ENCODE assay signal across 8 cellular contexts in the genomic region with DNA sequence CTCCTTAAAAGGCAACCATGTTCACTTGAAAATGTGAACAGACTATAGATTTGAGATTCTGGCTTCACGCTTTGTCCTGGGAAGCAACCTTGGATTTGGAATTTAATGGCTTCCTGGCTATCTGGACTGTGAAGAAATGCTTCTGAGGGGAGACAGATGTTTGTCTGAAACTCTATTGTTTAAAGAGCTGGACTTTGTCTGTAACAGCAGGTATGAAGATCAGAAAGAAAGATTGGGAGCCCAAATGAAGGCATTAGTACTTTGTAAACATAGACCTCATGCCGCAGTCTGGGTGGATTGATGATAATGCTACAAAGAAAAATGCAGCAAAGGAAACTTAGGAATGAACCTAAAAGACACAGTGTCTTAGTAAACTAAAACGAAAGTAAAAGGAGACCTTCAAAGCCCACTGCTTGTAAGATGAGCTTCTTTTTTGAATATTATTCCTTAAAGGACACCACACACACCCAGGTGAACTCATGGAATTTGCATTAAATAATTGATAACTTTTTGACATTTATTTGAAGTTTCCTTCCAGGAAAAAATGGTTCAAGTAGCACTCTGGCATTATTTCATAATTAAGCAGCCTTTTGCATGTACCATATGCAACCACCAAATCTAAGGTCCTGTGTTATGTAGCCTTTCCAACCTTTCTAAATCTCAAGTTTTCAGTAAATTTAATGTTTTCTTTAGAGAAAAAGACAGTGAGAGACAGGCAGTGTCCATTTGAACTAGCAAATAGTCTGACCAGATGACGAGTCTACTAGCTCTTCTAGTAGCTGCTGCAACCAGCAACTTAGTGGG.
DNase-seq lines count a peak whose midpoint lies in the region; ATAC-seq, FAIRE-seq and TF ChIP-seq lines count a peak whose summit lies in the region.
"Not testable (repeated sequence)": the region's sequence is repeated elsewhere in the genome, so short reads cannot be mapped to it uniquely, and the experiment has no call there.

No MANE protein-coding gene starts in this region.

- peak; percentile 24 for FAIRE-seq in colon (lab: Jason Lieb, UNC)

- not testable (repeated sequence) for H3K79me1 ChIP-seq in IMR-90 (ENCODE audit: low read depth in 1 of 2, low read length in 2 of 2)

- H3K18ac ChIP-seq in IMR-90 (ENCODE audit: low read depth, low read length) = peak overlapping the region; percentile 98

- H3K4me3 Mint-ChIP-seq in Caco-2 (ENCODE audit: unreplicated experiment) (peak overlapping the region; percentile 68), nephron (peak overlapping the region in 2 of 3 experiments; percentile 47 to 60)
- peak overlapping the region; percentile 27 for H3K4me3 Mint-ChIP-seq in T-helper 1 cell treated with Interleukin-12 subunit alpha and Interleukin-12 subunit beta and Interleukin-4 antibody, amounts not matched to agents 30 μg/mL and 1 μg/mL, for 36 hours
- H3K4me3 Mint-ChIP-seq in activated T-helper 2 cell treated with anti-CD3 and anti-CD28 coated beads, Interferon-gamma antibody, Interleukin-2, Interleukin-4, amounts not matched to agents 10 μg/mL and 5 μg/mL and 100 μg/mL, durations not matched to agents 14 hours and 24 hours and 36 hours (ENCODE audit: low read depth) = peak overlapping the region; percentile 6
- H3K4me3 Mint-ChIP-seq in stimulated activated naive CD8-positive, alpha-beta T cell treated with anti-CD3 and anti-CD28 coated beads, Interleukin-15, amount 100 ng/mL, for 72 hours = peak overlapping the region; percentile 74 to 76

- not testable (repeated sequence) for H2AK9ac ChIP-seq in IMR-90 (replicated peaks; ENCODE audit: low read depth, low read length, poor library complexity)

- intact Hi-C loops in Caco-2 (cut with micrococcal nuclease; ENCODE audit: unreplicated experiment); IMR-90 (cut with micrococcal nuclease); activated T-helper 2 cell treated with anti-CD3 and anti-CD28 coated beads, Interferon-gamma antibody, Interleukin-2, Interleukin-4, amounts not matched to agents 10 μg/mL and 5 μg/mL and 100 μg/mL, durations not matched to agents 14 hours and 24 hours and 36 hours (cut with micrococcal nuclease); heart left ventricle (cut with DNase I): not testable (repeated sequence)

- dilution Hi-C loops in IMR-90 (cut with HindIII; ENCODE audit: low sequenced_read_pairs, unreplicated experiment) = not testable (repeated sequence)

- H3K9ac ChIP-seq in IMR-90 (ENCODE audit: low read depth, low read length) = not testable (repeated sequence)

- H2BK20ac ChIP-seq in IMR-90 (ENCODE audit: low read depth, low read length) = peak overlapping the region; percentile 42

- POLR2A ChIA-PET in Caco-2 (lab: Charles Lee); IMR-90 (lab: Charles Lee; ENCODE audit: unreplicated experiment): not testable (repeated sequence)

- TF ChIP-seq RAD21 in IMR-90 (IDR thresholded peaks at IDR 0.05; ENCODE audit: low read length) = not testable (repeated sequence)

- peak overlapping the region; percentile 74; the same call in 1 of the 2 replicates for H2AK5ac ChIP-seq in IMR-90 (ENCODE audit: low read depth, low read length)

- not testable (repeated sequence) for H3K27me3 ChIP-seq in Caco-2 (replicated peaks; ENCODE audit: control insufficient read depth, insufficient read depth, low read length); IMR-90 (ENCODE audit: control insufficient read depth, insufficient read depth, low read length); heart left ventricle

- CTCF ChIA-PET in Caco-2 (lab: Charles Lee); IMR-90 (lab: Yijun Ruan, JAX): not testable (repeated sequence)

- ATAC-seq in IMR-90 (ENCODE audit: low read depth) = peak; percentile 73
- ATAC-seq in heart left ventricle; stimulated activated naive CD8-positive, alpha-beta T cell treated with anti-CD3 and anti-CD28 coated beads, Interleukin-15, amount 100 ng/mL, for 72 hours: not testable (repeated sequence)

- H4K5ac ChIP-seq in IMR-90 (ENCODE audit: low read depth, low read length) = peak overlapping the region; percentile 67; the same call in 1 of the 2 replicates

- peak overlapping the region; percentile 85 for H2BK5ac ChIP-seq in IMR-90 (ENCODE audit: low read depth, low read length, poor library complexity, severe bottlenecking)

- TF ChIP-seq CTCF in Caco-2 (IDR thresholded peaks at IDR 0.05; ENCODE audit: insufficient read depth in 1 of 2, low read depth in 1 of 2, low read length in 1 of 2, severe bottlenecking in 1 of 2, unreplicated experiment in 1 of 2); IMR-90 (conservative IDR thresholded peaks at IDR 0.05; ENCODE audit: low read depth, low read length); heart left ventricle (IDR thresholded peaks at IDR 0.05); nephron (IDR thresholded peaks at IDR 0.05; ENCODE audit: unreplicated experiment in 3 of 3): not testable (repeated sequence)

- peak overlapping the region; percentile 62; the same call in 1 of the 2 replicates for H3K4ac ChIP-seq in IMR-90 (ENCODE audit: low read depth, low read length)

- H3K9me1 ChIP-seq in IMR-90 (ENCODE audit: insufficient read depth, low read length) = not testable (repeated sequence)

- BruUV-seq in Caco-2 (replicated peaks; lab: Mats Ljungman, UMichigan); IMR-90 (replicated peaks; lab: Mats Ljungman, UMichigan): not testable (repeated sequence)

- H3K4me1 Mint-ChIP-seq in Caco-2 (ENCODE audit: low read depth, unreplicated experiment) = peaks cover 22% of the 10 kb centered on the region
- not testable (repeated sequence) for H3K4me1 Mint-ChIP-seq in T-helper 1 cell treated with Interleukin-12 subunit alpha and Interleukin-12 subunit beta and Interleukin-4 antibody, amounts not matched to agents 30 μg/mL and 1 μg/mL, for 36 hours (ENCODE audit: low read depth); activated T-helper 2 cell treated with anti-CD3 and anti-CD28 coated beads, Interferon-gamma antibody, Interleukin-2, Interleukin-4, amounts not matched to agents 10 μg/mL and 5 μg/mL and 100 μg/mL, durations not matched to agents 14 hours and 24 hours and 36 hours (ENCODE audit: low read depth)
- H3K4me1 Mint-ChIP-seq in nephron = peaks cover 31% of the 10 kb centered on the region
- peaks cover 10% of the 10 kb centered on the region for H3K4me1 Mint-ChIP-seq in stimulated activated naive CD8-positive, alpha-beta T cell treated with anti-CD3 and anti-CD28 coated beads, Interleukin-15, amount 100 ng/mL, for 72 hours

- peak overlapping the region; percentile 61 to 79 for H4K8ac ChIP-seq in IMR-90 (ENCODE audit: low read depth in 2 of 2, low read length in 2 of 2)

- peak overlapping the region; percentile 90 for H4K91ac ChIP-seq in IMR-90 (ENCODE audit: insufficient read depth, low read depth, low read length)

- H2BK120ac ChIP-seq in IMR-90 (ENCODE audit: low read depth, low read length) = peak overlapping the region; percentile 81

- not testable (repeated sequence) for H3K27me3 Mint-ChIP-seq in Caco-2 (ENCODE audit: insufficient read depth, unreplicated experiment); T-helper 1 cell treated with Interleukin-12 subunit alpha and Interleukin-12 subunit beta and Interleukin-4 antibody, amounts not matched to agents 30 μg/mL and 1 μg/mL, for 36 hours (ENCODE audit: low read depth); activated T-helper 2 cell treated with anti-CD3 and anti-CD28 coated beads, Interferon-gamma antibody, Interleukin-2, Interleukin-4, amounts not matched to agents 10 μg/mL and 5 μg/mL and 100 μg/mL, durations not matched to agents 14 hours and 24 hours and 36 hours (ENCODE audit: low read depth); nephron (ENCODE audit: low read depth); stimulated activated naive CD8-positive, alpha-beta T cell treated with anti-CD3 and anti-CD28 coated beads, Interleukin-15, amount 100 ng/mL, for 72 hours

- peak overlapping the region; percentile 7; the same call in 1 of the 3 replicates for H2BK15ac ChIP-seq in IMR-90 (ENCODE audit: low read depth, low read length)

- peak; percentile 49 to 54 for DNase-seq in Caco-2
- DNase-seq in IMR-90; activated T-helper 2 cell treated with anti-CD3 and anti-CD28 coated beads, Interferon-gamma antibody, Interleukin-2, Interleukin-4, amounts not matched to agents 10 μg/mL and 5 μg/mL and 100 μg/mL, durations not matched to agents 14 hours and 24 hours and 36 hours (ENCODE audit: low spot score); heart left ventricle; stimulated activated naive CD8-positive, alpha-beta T cell treated with anti-CD3 and anti-CD28 coated beads, Interleukin-15, amount 100 ng/mL, for 72 hours: not testable (repeated sequence)

- peaks cover 10% of the 10 kb centered on the region for H3K4me1 ChIP-seq in Caco-2
- H3K4me1 ChIP-seq in IMR-90 (ENCODE audit: control insufficient read depth, insufficient read depth, low read length); heart left ventricle: not testable (repeated sequence)

- TF ChIP-seq POLR2A in IMR-90 (IDR thresholded peaks at IDR 0.05; ENCODE audit: low read depth, low read length); heart left ventricle (IDR thresholded peaks at IDR 0.05): not testable (repeated sequence)

- H3K27ac ChIP-seq in IMR-90 (ENCODE audit: insufficient read depth, low read length) (peak overlapping the region; percentile 94), heart left ventricle (peak overlapping the region in 1 of 12 donors; percentile 19)

- not testable (repeated sequence) for H3K9me3 ChIP-seq in Caco-2; IMR-90 (ENCODE audit: control insufficient read depth, insufficient read depth, low read length); heart left ventricle

- H3K14ac ChIP-seq in IMR-90 (replicated peaks; ENCODE audit: low read depth, low read length) = peak overlapping the region; percentile 39; the same call in 1 of the 2 replicates

- not testable (repeated sequence) for H3K9me3 Mint-ChIP-seq in Caco-2 (ENCODE audit: unreplicated experiment); T-helper 1 cell treated with Interleukin-12 subunit alpha and Interleukin-12 subunit beta and Interleukin-4 antibody, amounts not matched to agents 30 μg/mL and 1 μg/mL, for 36 hours; activated T-helper 2 cell treated with anti-CD3 and anti-CD28 coated beads, Interferon-gamma antibody, Interleukin-2, Interleukin-4, amounts not matched to agents 10 μg/mL and 5 μg/mL and 100 μg/mL, durations not matched to agents 14 hours and 24 hours and 36 hours; nephron; stimulated activated naive CD8-positive, alpha-beta T cell treated with anti-CD3 and anti-CD28 coated beads, Interleukin-15, amount 100 ng/mL, for 72 hours

- H3K23ac ChIP-seq in IMR-90 (ENCODE audit: low read depth, low read length) = not testable (repeated sequence)

- not testable (repeated sequence) for H4K20me1 ChIP-seq in IMR-90 (ENCODE audit: insufficient read depth, low read length)

- H2AFZ ChIP-seq in IMR-90 (replicated peaks; ENCODE audit: low read length, poor library complexity) = not testable (repeated sequence)

- WGBS in IMR-90 (ENCODE audit: extremely low coverage in 2 of 2, insufficient read length in 1 of 2), 2 experiments = no CpG with 5 or more reads among the region's 4 CpGs
- WGBS in heart left ventricle, 4 donors = 39 to 50% (median 44%) methylated on average over 4 of the region's 4 CpGs

- in situ Hi-C loops in IMR-90 (cut with MboI; ENCODE audit: low sequenced_read_pairs) = not testable (repeated sequence)

- not testable (repeated sequence) for H3K36me3 Mint-ChIP-seq in Caco-2 (ENCODE audit: insufficient read depth, unreplicated experiment); T-helper 1 cell treated with Interleukin-12 subunit alpha and Interleukin-12 subunit beta and Interleukin-4 antibody, amounts not matched to agents 30 μg/mL and 1 μg/mL, for 36 hours (ENCODE audit: low read depth); activated T-helper 2 cell treated with anti-CD3 and anti-CD28 coated beads, Interferon-gamma antibody, Interleukin-2, Interleukin-4, amounts not matched to agents 10 μg/mL and 5 μg/mL and 100 μg/mL, durations not matched to agents 14 hours and 24 hours and 36 hours (ENCODE audit: low read depth); nephron (ENCODE audit: low read depth)

- H3K4me2 ChIP-seq in IMR-90 (ENCODE audit: low read depth, low read length) = peak overlapping the region; percentile 53

- H3K56ac ChIP-seq in IMR-90 (ENCODE audit: extremely low read depth, insufficient read depth, low read length) = peak overlapping the region; percentile 29

- peak overlapping the region; percentile 81 for H3K27ac Mint-ChIP-seq in Caco-2 (ENCODE audit: unreplicated experiment)
- not testable (repeated sequence) for H3K27ac Mint-ChIP-seq in T-helper 1 cell treated with Interleukin-12 subunit alpha and Interleukin-12 subunit beta and Interleukin-4 antibody, amounts not matched to agents 30 μg/mL and 1 μg/mL, for 36 hours; activated T-helper 2 cell treated with anti-CD3 and anti-CD28 coated beads, Interferon-gamma antibody, Interleukin-2, Interleukin-4, amounts not matched to agents 10 μg/mL and 5 μg/mL and 100 μg/mL, durations not matched to agents 14 hours and 24 hours and 36 hours
- H3K27ac Mint-ChIP-seq in nephron = peak overlapping the region in 2 of 3 experiments; percentile 91 to 93
- peak overlapping the region; percentile 76 to 90 for H3K27ac Mint-ChIP-seq in stimulated activated naive CD8-positive, alpha-beta T cell treated with anti-CD3 and anti-CD28 coated beads, Interleukin-15, amount 100 ng/mL, for 72 hours

- H3K4me3 ChIP-seq in Caco-2 (ENCODE audit: low read depth, low read length) (0 out of 2 replicates have a peak overlapping the region, but pooled peaks have one; percentile 5), IMR-90 (ENCODE audit: insufficient read depth, low read depth, low read length) (0 out of 2 replicates have a peak overlapping the region, but pooled peaks have one; percentile 4), heart left ventricle (peak overlapping the region in 10 of 12 donors; percentile 4 to 44 (median 18))

- H3K36me3 ChIP-seq in Caco-2 (ENCODE audit: control insufficient read depth, insufficient read depth, low read length); IMR-90 (ENCODE audit: control insufficient read depth, insufficient read depth, low read length); heart left ventricle: not testable (repeated sequence)

Comparison
In these comparisons a context has a peak if more than half of its experiments do, and no peak if none do; other contexts are left out.
1. H3K4me3 Mint-ChIP-seq: peak in every context shown above with its lines; median percentile 75 in stimulated activated naive CD8-positive, alpha-beta T cell treated with anti-CD3 and anti-CD28 coated beads, Interleukin-15, amount 100 ng/mL, for 72 hours; 68 in Caco-2; 54 in nephron; 27 in T-helper 1 cell treated with Interleukin-12 subunit alpha and Interleukin-12 subunit beta and Interleukin-4 antibody, amounts not matched to agents 30 μg/mL and 1 μg/mL, for 36 hours; 6 in activated T-helper 2 cell treated with anti-CD3 and anti-CD28 coated beads, Interferon-gamma antibody, Interleukin-2, Interleukin-4, amounts not matched to agents 10 μg/mL and 5 μg/mL and 100 μg/mL, durations not matched to agents 14 hours and 24 hours and 36 hours.